In genomic region chr2:227466887-227467285, GRCh38 we compare ENCODE assay signal across 12 cellular contexts. TPM values are rescaled to one million over a fixed set of nuclear protein-coding genes. Genes with fewer than 3 reads are reported as not detected.
A peak's percentile ranks its signal among the peaks of the same experiment; 100 is the strongest.
DNase-seq lines count a peak whose midpoint lies in the region; ATAC-seq, FAIRE-seq and TF ChIP-seq lines count a peak whose summit lies in the region.
"Had no signal": no experiment of that assay in that cellular context is flagged by ENCODE, and none has a peak within 500 bp of the region (broad histone marks: within the 10 kb centered on the region; RNA-seq: fewer than 3 reads in every experiment).

No MANE protein-coding gene starts in this region.

- DNase-seq in CD4-positive, alpha-beta T cell, result no peak
- DNase-seq in body of pancreas (no peak), neural crest cell (ENCODE audit: low read depth, low spot score) (no peak), MV-4-11 (lab: John Stamatoyannopoulos, UW) (no peak), H54 (ENCODE audit: insufficient read length, low spot score) (no peak)
- DNase-seq in activated CD8-positive, alpha-beta memory T cell treated with anti-CD3 and anti-CD28 coated beads, Interleukin-2, amount 50 U/mL, for 48 hours, result no peak
- DNase-seq: COR-L47, naive B cell, T-helper 9 cell had no signal

- POLR2A ChIA-PET in CD4-positive, alpha-beta T cell (lab: Charles Lee), result interaction anchor here (0.8 kb wide), 1 partner anchor 9 kb away, joined by 3 read pairs; no protein-coding TSS in a partner anchor

- WGBS in HUES64, result 91% methylated on average over 4 of the region's 4 CpGs
- WGBS in body of pancreas, 2 donors, result 90 to 92% methylated on average over 4 of the region's 4 CpGs

- CTCF ChIA-PET in CD4-positive, alpha-beta T cell (lab: Charles Lee), result no interaction called here

- H3K27ac ChIP-seq in CD4-positive, alpha-beta T cell (ENCODE audit: low read depth, low read length), result no peak overlapping the region
- H3K27ac ChIP-seq in HUES64 (ENCODE audit: low read depth, low read length) (peak overlapping the region; percentile 5; the same call in 1 of the 2 replicates), body of pancreas (peak overlapping the region in 3 of 4 donors; percentile 67 to 79 (median 70))

- no peaks in the 10 kb centered on the region for H3K9me3 Mint-ChIP-seq in CD4-positive, alpha-beta T cell
- H3K9me3 Mint-ChIP-seq in neural crest cell, result no peaks in the 10 kb centered on the region
- H3K9me3 Mint-ChIP-seq: naive B cell; stimulated activated effector memory CD8-positive, alpha-beta T cell treated with anti-CD3 and anti-CD28 coated beads, Interleukin-12 subunit alpha, Interleukin-12 subunit beta, amount 100 ng/mL, for 72 hours had no signal

- no peaks in the 10 kb centered on the region for H3K36me3 Mint-ChIP-seq in CD4-positive, alpha-beta T cell (ENCODE audit: low read depth)
- H3K36me3 Mint-ChIP-seq in neural crest cell (ENCODE audit: low read depth), result no peaks in the 10 kb centered on the region
- H3K36me3 Mint-ChIP-seq: naive B cell had no signal

- no peaks in the 10 kb centered on the region for H3K27me3 Mint-ChIP-seq in CD4-positive, alpha-beta T cell
- H3K27me3 Mint-ChIP-seq in neural crest cell (ENCODE audit: low read depth), result no peaks in the 10 kb centered on the region
- H3K27me3 Mint-ChIP-seq: naive B cell had no signal

- ATAC-seq in CD4-positive, alpha-beta T cell (ENCODE audit: poor library complexity), result no peak
- ATAC-seq in body of pancreas (no peak), GM21528 (IDR thresholded peaks at IDR 0.05; ENCODE audit: low FRiP score, unreplicated experiment) (no peak)
- ATAC-seq: stimulated activated effector memory CD8-positive, alpha-beta T cell treated with anti-CD3 and anti-CD28 coated beads, Interleukin-12 subunit alpha, Interleukin-12 subunit beta, amount 100 ng/mL, for 72 hours had no signal

- peak overlapping the region; percentile 49 for H3K4me3 Mint-ChIP-seq in CD4-positive, alpha-beta T cell
- no peak overlapping the region for H3K4me3 Mint-ChIP-seq in neural crest cell
- H3K4me3 Mint-ChIP-seq: naive B cell; stimulated activated effector memory CD8-positive, alpha-beta T cell treated with anti-CD3 and anti-CD28 coated beads, Interleukin-12 subunit alpha, Interleukin-12 subunit beta, amount 100 ng/mL, for 72 hours had no signal

- H3K4me1 Mint-ChIP-seq in CD4-positive, alpha-beta T cell (ENCODE audit: low read depth), result peaks cover 70% of the 10 kb centered on the region
- H3K4me1 Mint-ChIP-seq in neural crest cell, result peaks cover 12% of the 10 kb centered on the region

- peaks cover 6% of the 10 kb centered on the region for H3K4me1 ChIP-seq in HUES64 (ENCODE audit: insufficient read depth, low read length)
- H3K4me1 ChIP-seq in body of pancreas, result peaks cover 18% of the 10 kb centered on the region

- no peak for TF ChIP-seq POLR2A in body of pancreas (IDR thresholded peaks at IDR 0.05)
- no peak for TF ChIP-seq POLR2A in H54 (IDR thresholded peaks at IDR 0.05; ENCODE audit: low read depth, low read length)

- H3K36me3 ChIP-seq in HUES64 (ENCODE audit: insufficient read depth, low read length) (no peaks in the 10 kb centered on the region), body of pancreas (replicated peaks in 1 of 2; ENCODE audit: insufficient read depth in 1 of 2, low read depth in 2 of 2) (no peaks in the 10 kb centered on the region)

- H3K27ac Mint-ChIP-seq in CD4-positive, alpha-beta T cell, result peak overlapping the region; percentile 8
- peak overlapping the region; percentile 21 for H3K27ac Mint-ChIP-seq in neural crest cell (ENCODE audit: unreplicated experiment)
- H3K27ac Mint-ChIP-seq: stimulated activated effector memory CD8-positive, alpha-beta T cell treated with anti-CD3 and anti-CD28 coated beads, Interleukin-12 subunit alpha, Interleukin-12 subunit beta, amount 100 ng/mL, for 72 hours had no signal

- H3K9me3 ChIP-seq in CD4-positive, alpha-beta T cell (ENCODE audit: control insufficient read depth, low read length), result no peaks in the 10 kb centered on the region
- H3K9me3 ChIP-seq in HUES64 (ENCODE audit: insufficient read depth, low read depth, low read length), result no peaks in the 10 kb centered on the region
- no peaks in the 10 kb centered on the region for H3K9me3 ChIP-seq in body of pancreas

- intact Hi-C loops in CD4-positive, alpha-beta T cell (cut with DNase I, micrococcal nuclease), result no loop called here
- intact Hi-C loops in body of pancreas (cut with DNase I), result loop anchor here (10.0 kb wide), 1 partner anchor 52 kb away; no protein-coding TSS in a partner anchor

- FAIRE-seq in H54 (lab: Jason Lieb, UNC), result no peak

- H3K27me3 ChIP-seq in CD4-positive, alpha-beta T cell (ENCODE audit: control insufficient read depth, insufficient read depth, low read length), result no peaks in the 10 kb centered on the region
- H3K27me3 ChIP-seq in HUES64 (ENCODE audit: insufficient read depth, low read length), result no peaks in the 10 kb centered on the region
- no peaks in the 10 kb centered on the region for H3K27me3 ChIP-seq in body of pancreas

- H3K4me3 ChIP-seq in HUES64 (ENCODE audit: low read length) (no peak overlapping the region), body of pancreas (no peak overlapping the region)

- no peak for TF ChIP-seq CTCF in CD4-positive, alpha-beta T cell (IDR thresholded peaks at IDR 0.05)
- TF ChIP-seq CTCF in body of pancreas (IDR thresholded peaks at IDR 0.05), result no peak
- no peak for TF ChIP-seq CTCF in neural crest cell (conservative IDR thresholded peaks at IDR 0.05)

- no peak overlapping the region for H3K9ac ChIP-seq in HUES64 (ENCODE audit: low read depth, low read length)

RNA-seq across cellular contexts. Expression of gene AGFG1, which starts 5.1 kb away (rescaled TPM):
- 10 to 100 TPM; 49.9 to 55.9 TPM for total RNA-seq in CD4-positive, alpha-beta T cell
- 67.0 TPM for polyA plus RNA-seq in HUES64 (2013, experiment 1 of 2)
- 67.0 TPM for polyA plus RNA-seq in HUES64 (2013, experiment 2 of 2)
- total RNA-seq in body of pancreas, result 10 to 100 TPM; 10.2 to 16.1 TPM
- 68.9 and 71.6 TPM in 2 replicates for total RNA-seq in neural crest cell
